Comparison of ENCODE assay signal across 8 cellular contexts in genomic region chr12:66189476-66189823, GRCh38. TPM values are rescaled to one million over a fixed set of nuclear protein-coding genes. Genes with fewer than 3 reads are reported as not detected.
DNase-seq lines count a peak whose midpoint lies in the region; ATAC-seq and TF ChIP-seq lines count a peak whose summit lies in the region.

No MANE protein-coding gene starts in this region.

- H3K27ac ChIP-seq in BLaER1 treated with 17β-estradiol and CSF1 and Interleukin-3, amounts not matched to agents 10 nM and 100 nM: peak overlapping the region in 4 of 11 experiments; percentile 46 to 70 (median 65); a peak in 8 of 22 replicates
- peak overlapping the region; percentile 72 for H3K27ac ChIP-seq in colonic mucosa

- peak overlapping the region in 8 of 11 experiments; percentile 18 to 80 (median 45); a peak in 10 of 22 replicates for H3K9ac ChIP-seq in BLaER1 treated with 17β-estradiol and CSF1 and Interleukin-3, amounts not matched to agents 10 nM and 100 nM
- peak overlapping the region; percentile 51 for H3K9ac ChIP-seq in colonic mucosa (ENCODE audit: low read depth in 2 of 2, low read length in 2 of 2)

- peak overlapping the region; percentile 57 to 92 (median 69) for H3K4me2 ChIP-seq in BLaER1 treated with 17β-estradiol and CSF1 and Interleukin-3, amounts not matched to agents 10 nM and 100 nM

- peaks cover 0 to 7% of the 10 kb centered on the region in 2 donors for H3K4me1 Mint-ChIP-seq in natural killer cell

- H3K27ac Mint-ChIP-seq in natural killer cell: no peak overlapping the region

- no peaks in the 10 kb centered on the region for H4K20me1 ChIP-seq in BLaER1 treated with 17β-estradiol and CSF1 and Interleukin-3, amounts not matched to agents 10 nM and 100 nM

- peaks cover 36 to 41% of the 10 kb centered on the region in 2 donors for H3K27me3 Mint-ChIP-seq in natural killer cell (ENCODE audit: low read depth in 2 of 2)

- H3K36me3 ChIP-seq in BLaER1 treated with 17β-estradiol and CSF1 and Interleukin-3, amounts not matched to agents 10 nM and 100 nM: peaks cover 0 to 9% (median 0%) of the 10 kb centered on the region in 11 experiments; a peak in 1 of 22 replicates
- no peaks in the 10 kb centered on the region for H3K36me3 ChIP-seq in colonic mucosa

- H3K4me3 Mint-ChIP-seq in natural killer cell: peak overlapping the region; percentile 45

- intact Hi-C loops in colonic mucosa (cut with DNase I): no loop called here
- intact Hi-C loops in natural killer cell (cut with micrococcal nuclease): loop anchor here (2.0 kb wide), 1 partner anchor 21 kb away; the partner anchor contains the start of gene TMBIM4

- peaks cover 3 to 4% of the 10 kb centered on the region in 2 donors for H3K9me3 Mint-ChIP-seq in natural killer cell

- peaks cover 15 to 39% (median 28%) of the 10 kb centered on the region in 11 experiments for H3K9me3 ChIP-seq in BLaER1 treated with 17β-estradiol and CSF1 and Interleukin-3, amounts not matched to agents 10 nM and 100 nM (replicated peaks in 1 of 11)
- H3K9me3 ChIP-seq in colonic mucosa: no peaks in the 10 kb centered on the region

- H3K4me3 ChIP-seq in BLaER1 treated with 17β-estradiol and CSF1 and Interleukin-3, amounts not matched to agents 10 nM and 100 nM: peak overlapping the region; percentile 43 to 65 (median 52)
- peak overlapping the region; percentile 52 for H3K4me3 ChIP-seq in colonic mucosa

- peaks cover 17 to 52% (median 49%) of the 10 kb centered on the region in 11 experiments for H3K27me3 ChIP-seq in BLaER1 treated with 17β-estradiol and CSF1 and Interleukin-3, amounts not matched to agents 10 nM and 100 nM
- no peaks in the 10 kb centered on the region for H3K27me3 ChIP-seq in colonic mucosa

- peaks cover 3% of the 10 kb centered on the region for H3K36me3 Mint-ChIP-seq in natural killer cell

- TF ChIP-seq CTCF in colonic mucosa (IDR thresholded peaks at IDR 0.05): no peak
- no peak for TF ChIP-seq CTCF in natural killer cell (IDR thresholded peaks at IDR 0.05)

- DNase-seq in colonic mucosa: no peak
- no peak for DNase-seq in natural killer cell
- DNase-seq in HuH-7.5 (ENCODE audit: low spot score): no peak
- no peak for DNase-seq in OCI-M1 (lab: John Stamatoyannopoulos, UW)
- DNase-seq in retina: no peak

- ATAC-seq in HG02798 (IDR thresholded peaks at IDR 0.05; ENCODE audit: poor library complexity, unreplicated experiment): peak; percentile 1
- no peak for ATAC-seq in natural killer cell
- ATAC-seq in HG03469 (IDR thresholded peaks at IDR 0.05; ENCODE audit: unreplicated experiment): no peak

- peaks cover 0 to 77% (median 10%) of the 10 kb centered on the region in 10 experiments; a peak in 18 of 20 replicates for H3K4me1 ChIP-seq in BLaER1 treated with 17β-estradiol and CSF1 and Interleukin-3, amounts not matched to agents 10 nM and 100 nM
- peaks cover 3% of the 10 kb centered on the region for H3K4me1 ChIP-seq in colonic mucosa

RNA-seq across cellular contexts. Expression of gene IRAK3, which starts 0.4 kb away (rescaled TPM):
- total RNA-seq in colonic mucosa (1 to 10 TPM; 3.3 to 3.6 TPM), natural killer cell (1 to 10 TPM; 3.7 to 9.9 (median 9.2) TPM)

RNA-seq across cellular contexts. Expression of gene TMBIM4, which starts 19.7 kb away (rescaled TPM):
- total RNA-seq in colonic mucosa (100 to 1,000 TPM; 130 to 168 TPM), natural killer cell (10 to 100 TPM; 46.6 to 72.0 (median 63.2) TPM)

RNA-seq across cellular contexts. Expression of gene LLPH, which starts 58.9 kb away (rescaled TPM):
- total RNA-seq in colonic mucosa (10 to 100 TPM; 21.0 to 28.5 TPM), natural killer cell (10 to 100 TPM; 24.9 to 27.3 (median 25.5) TPM)
